33 cellular contexts compared by ENCODE assay signal in the genomic region with DNA sequence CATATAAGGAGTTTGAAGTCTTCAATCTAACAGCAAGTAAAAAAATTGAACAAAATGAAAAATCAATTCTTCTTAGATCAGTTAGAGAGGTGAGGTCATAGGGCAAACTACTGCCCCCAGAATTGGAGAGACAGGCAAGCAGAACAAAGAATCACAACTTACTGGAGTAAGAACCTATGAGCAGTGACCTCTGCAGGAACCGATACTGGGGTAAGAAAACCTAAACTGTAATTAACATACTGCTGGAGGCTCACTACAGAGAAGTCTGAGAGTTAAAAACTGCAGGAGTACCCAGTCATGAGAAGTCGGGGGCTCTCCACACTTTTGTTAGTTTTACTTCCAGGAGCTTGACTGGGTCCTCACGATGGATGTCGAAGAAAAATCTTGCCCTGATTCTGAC. TPM values are rescaled to one million over a fixed set of nuclear protein-coding genes. Genes with fewer than 3 reads are reported as not detected.
DNase-seq lines count a peak whose midpoint lies in the region; ATAC-seq, FAIRE-seq and TF ChIP-seq lines count a peak whose summit lies in the region.
"Had no signal": no experiment of that assay in that cellular context is flagged by ENCODE, and none has a peak within 500 bp of the region (broad histone marks: within the 10 kb centered on the region; RNA-seq: fewer than 3 reads in every experiment).

No MANE protein-coding gene starts in this region.

- H3K4me1 ChIP-seq in GM12878 (ENCODE audit: control insufficient read depth, insufficient read depth, low read length) (no peaks in the 10 kb centered on the region), stomach (no peaks in the 10 kb centered on the region), kidney (ENCODE audit: control insufficient read depth in 1 of 2, insufficient read depth in 1 of 2, low read depth in 1 of 2, low read length in 2 of 2) (no peaks in the 10 kb centered on the region)
- H3K4me1 ChIP-seq: tibial nerve had no signal

- H3K4me1 Mint-ChIP-seq in natural killer cell treated with Interleukin-12 subunit alpha and Interleukin-12 subunit beta and Interleukin-15 and Interleukin-18, amount 100 ng/mL, for 72 hours (ENCODE audit: low read depth in 2 of 2) = no peaks in the 10 kb centered on the region
- H3K4me1 Mint-ChIP-seq: CD4-positive, CD25-positive, alpha-beta regulatory T cell; naive thymus-derived CD4-positive, alpha-beta T cell had no signal

- DNase-seq in GM12878 (ENCODE audit: low read depth, low spot score) = no peak
- no peak for DNase-seq in stomach
- no peak for DNase-seq in natural killer cell treated with Interleukin-12 subunit alpha and Interleukin-12 subunit beta and Interleukin-15 and Interleukin-18, amount 100 ng/mL, for 72 hours (ENCODE audit: low spot score)
- no peak for DNase-seq in kidney
- DNase-seq in DMS79 (lab: John Stamatoyannopoulos, UW) = no peak
- DNase-seq: activated CD4-positive, alpha-beta T cell treated with anti-CD3 and anti-CD28 coated beads, Interleukin-2, amount 50 U/mL, for 1 hour; activated CD8-positive, alpha-beta memory T cell treated with anti-CD3 and anti-CD28 coated beads, Interleukin-2, amount 50 U/mL, for 4 hours; activated effector memory CD4-positive, alpha-beta T cell treated with Interleukin-2 at 50 U/mL for 16 hours; CD4-positive, CD25-positive, alpha-beta regulatory T cell; cerebellar nuclear complex; DMS 273 treated with DMSO at 0.1 percent for 48 hours; foreskin fibroblast; heart right ventricle; KG1; naive thymus-derived CD4-positive, alpha-beta T cell; NCI-H524 treated with DMSO at 0.1 percent for 48 hours; ovary; right cardiac atrium; stimulated activated CD4-positive, alpha-beta T cell treated with anti-CD3 and anti-CD28 coated beads, Interleukin-12 subunit alpha, Interleukin-12 subunit beta, amount 100 ng/mL, for 4 hours; stimulated activated CD4-positive, alpha-beta T cell treated with anti-CD3 and anti-CD28 coated beads, Interleukin-4, amount 100 ng/mL, for 4 hours; WERI-Rb-1 had no signal

- intact Hi-C loops in GM12878 (cut with micrococcal nuclease; ENCODE audit: unreplicated experiment) (no loop called here), stomach (cut with DNase I; ENCODE audit: low total_unique reads) (no loop called here), kidney (cut with DNase I) (no loop called here)

- ATAC-seq in GM19372 (IDR thresholded peaks at IDR 0.05; ENCODE audit: low read depth, unreplicated experiment) (peak; percentile 94), GM21737 (IDR thresholded peaks at IDR 0.05; ENCODE audit: unreplicated experiment) (peak; percentile 51), HG03066 (IDR thresholded peaks at IDR 0.05; ENCODE audit: low read depth, unreplicated experiment) (peak; percentile 81), GM12878 (peak; percentile 65)
- ATAC-seq in natural killer cell treated with Interleukin-12 subunit alpha and Interleukin-12 subunit beta and Interleukin-15 and Interleukin-18, amount 100 ng/mL, for 72 hours = no peak
- ATAC-seq: heart right ventricle; naive thymus-derived CD4-positive, alpha-beta T cell; right cardiac atrium had no signal

- H3K9me3 Mint-ChIP-seq in natural killer cell treated with Interleukin-12 subunit alpha and Interleukin-12 subunit beta and Interleukin-15 and Interleukin-18, amount 100 ng/mL, for 72 hours = no peaks in the 10 kb centered on the region
- H3K9me3 Mint-ChIP-seq: naive thymus-derived CD4-positive, alpha-beta T cell; stimulated activated naive CD8-positive, alpha-beta T cell treated with anti-CD3 and anti-CD28 coated beads, Interleukin-15, Interleukin-2, amounts not matched to agents 100 ng/mL and 50 ng/mL, for 24 hours; T-helper 1 cell treated with Interleukin-12 subunit alpha and Interleukin-12 subunit beta and Interleukin-4 antibody, amounts not matched to agents 30 μg/mL and 1 μg/mL, for 36 hours had no signal

- RAD21 ChIA-PET in GM12878 (lab: Charles Lee; ENCODE audit: unreplicated experiment) = no interaction called here

- no peaks in the 10 kb centered on the region for H3K36me3 Mint-ChIP-seq in natural killer cell treated with Interleukin-12 subunit alpha and Interleukin-12 subunit beta and Interleukin-15 and Interleukin-18, amount 100 ng/mL, for 72 hours
- H3K36me3 Mint-ChIP-seq: CD4-positive, CD25-positive, alpha-beta regulatory T cell; naive thymus-derived CD4-positive, alpha-beta T cell had no signal

- 37% methylated on average over 4 of the region's 4 CpGs for WGBS in GM12878 (ENCODE audit: insufficient coverage, insufficient replicate concordance, low lambda C conversion rate, missing lambda C conversion rate)
- 95 to 99% (median 97%) methylated on average over 4 of the region's 4 CpGs for WGBS in stomach, 5 donors

- no peaks in the 10 kb centered on the region for H3K79me2 ChIP-seq in GM12878 (ENCODE audit: control insufficient read depth, insufficient read depth, low read length)

- no peaks in the 10 kb centered on the region for H4K20me1 ChIP-seq in GM12878 (ENCODE audit: control insufficient read depth, insufficient read depth)

- H3K9ac ChIP-seq in GM12878 (ENCODE audit: control insufficient read depth, insufficient read depth, low read length) (no peak overlapping the region), kidney (ENCODE audit: low read length in 2 of 2) (no peak overlapping the region)

- TF ChIP-seq EP300 in GM12878 (IDR thresholded peaks at IDR 0.05; ENCODE audit: borderline replicate concordance in 1 of 2, control insufficient read depth in 1 of 2, low read depth in 2 of 2, low read length in 2 of 2) (no peak), stomach (IDR thresholded peaks at IDR 0.05) (no peak)

- H3K27me3 ChIP-seq in GM12878 (replicated peaks in 1 of 2; ENCODE audit: control insufficient read depth in 2 of 2, insufficient read depth in 2 of 2, low read length in 1 of 2) (no peaks in the 10 kb centered on the region), stomach (no peaks in the 10 kb centered on the region)
- H3K27me3 ChIP-seq: heart right ventricle, ovary, tibial nerve had no signal

- no peak for FAIRE-seq in GM12878 (lab: Jason Lieb, UNC)
- no peak for FAIRE-seq in kidney (lab: Jason Lieb, UNC)
- FAIRE-seq: HTR-8/SVneo had no signal

- BruUV-seq in GM12878 (replicated peaks; lab: Mats Ljungman, UMichigan) = no TSS peak

- TF ChIP-seq POLR2A in GM12878 (IDR thresholded peaks at IDR 0.05; ENCODE audit: low read depth, low read length) (no peak), stomach (IDR thresholded peaks at IDR 0.05) (no peak)

- no peaks in the 10 kb centered on the region for H3K9me3 ChIP-seq in GM12878 (replicated peaks; ENCODE audit: control insufficient read depth, insufficient read depth, low read length)
- no peaks in the 10 kb centered on the region for H3K9me3 ChIP-seq in stomach
- H3K9me3 ChIP-seq in kidney (ENCODE audit: control insufficient read depth in 1 of 2, low read length in 2 of 2) = no peaks in the 10 kb centered on the region
- H3K9me3 ChIP-seq: heart right ventricle, ovary, tibial nerve had no signal

- no peak overlapping the region for H3K4me3 Mint-ChIP-seq in natural killer cell treated with Interleukin-12 subunit alpha and Interleukin-12 subunit beta and Interleukin-15 and Interleukin-18, amount 100 ng/mL, for 72 hours
- H3K4me3 Mint-ChIP-seq: CD4-positive, CD25-positive, alpha-beta regulatory T cell; naive thymus-derived CD4-positive, alpha-beta T cell; stimulated activated naive CD8-positive, alpha-beta T cell treated with anti-CD3 and anti-CD28 coated beads, Interleukin-15, Interleukin-2, amounts not matched to agents 100 ng/mL and 50 ng/mL, for 24 hours; T-helper 1 cell treated with Interleukin-12 subunit alpha and Interleukin-12 subunit beta and Interleukin-4 antibody, amounts not matched to agents 30 μg/mL and 1 μg/mL, for 36 hours had no signal

- H3K36me3 ChIP-seq in GM12878 (ENCODE audit: control insufficient read depth in 2 of 2, insufficient read depth in 2 of 2, low read length in 1 of 2) = no peaks in the 10 kb centered on the region
- H3K36me3 ChIP-seq in stomach = peaks cover 0 to 22% (median 6%) of the 10 kb centered on the region in 4 donors
- H3K36me3 ChIP-seq in kidney (ENCODE audit: control insufficient read depth in 1 of 2, insufficient read depth in 2 of 2, low read length in 2 of 2) = peaks cover 0 to 5% of the 10 kb centered on the region in 2 donors
- H3K36me3 ChIP-seq: ovary, WERI-Rb-1 had no signal

- H3K27ac ChIP-seq in GM12878 (ENCODE audit: control insufficient read depth, insufficient read depth) = no peak overlapping the region
- H3K27ac ChIP-seq in stomach = no peak overlapping the region
- no peak overlapping the region for H3K27ac ChIP-seq in kidney (ENCODE audit: low read depth in 2 of 2, low read length in 2 of 2)
- H3K27ac ChIP-seq: epithelial cell of prostate, heart right ventricle, ovary, tibial nerve, WERI-Rb-1 had no signal

- CTCF ChIA-PET in GM12878 (lab: Yijun Ruan, JAX) = interaction anchor here (0.7 to 2.1 kb wide), 2 partner anchors 42 to 497 kb away, joined by 3 to 6 read pairs; no protein-coding TSS in a partner anchor

- TF ChIP-seq CTCF in GM12878 (IDR thresholded peaks at IDR 0.05 in 2 of 3, conservative IDR thresholded peaks at IDR 0.05 in 1 of 3; ENCODE audit: control insufficient read depth in 2 of 3, extremely low read depth in 1 of 3, insufficient read depth in 1 of 3, low read depth in 3 of 3, low read length in 3 of 3) (no peak), stomach (IDR thresholded peaks at IDR 0.05) (no peak), kidney (IDR thresholded peaks at IDR 0.05; ENCODE audit: borderline replicate concordance, extremely low read depth, insufficient read depth) (no peak)

- H3K27me3 Mint-ChIP-seq in natural killer cell treated with Interleukin-12 subunit alpha and Interleukin-12 subunit beta and Interleukin-15 and Interleukin-18, amount 100 ng/mL, for 72 hours = peaks cover 6 to 16% of the 10 kb centered on the region in 2 donors

- H2AFZ ChIP-seq in GM12878 (ENCODE audit: control insufficient read depth, low read depth, low read length) = no peak overlapping the region

- SMC1A ChIA-PET in GM12878 (lab: Charles Lee; ENCODE audit: uncharacterized antibody, unreplicated experiment) = no interaction called here

- POLR2A ChIA-PET in GM12878 (lab: Charles Lee) = no interaction called here

- H3K4me2 ChIP-seq in GM12878 (ENCODE audit: control insufficient read depth, insufficient read depth) = no peak overlapping the region

- in situ Hi-C loops in GM12878 (cut with MboI) = no loop called here

- TF ChIP-seq RAD21 in GM12878 (IDR thresholded peaks at IDR 0.05; ENCODE audit: insufficient read depth, low read depth, low read length) = no peak

- no peak overlapping the region for H3K27ac Mint-ChIP-seq in natural killer cell treated with Interleukin-12 subunit alpha and Interleukin-12 subunit beta and Interleukin-15 and Interleukin-18, amount 100 ng/mL, for 72 hours
- H3K27ac Mint-ChIP-seq: CD4-positive, CD25-positive, alpha-beta regulatory T cell; naive thymus-derived CD4-positive, alpha-beta T cell; stimulated activated naive CD8-positive, alpha-beta T cell treated with anti-CD3 and anti-CD28 coated beads, Interleukin-15, Interleukin-2, amounts not matched to agents 100 ng/mL and 50 ng/mL, for 24 hours; T-helper 1 cell treated with Interleukin-12 subunit alpha and Interleukin-12 subunit beta and Interleukin-4 antibody, amounts not matched to agents 30 μg/mL and 1 μg/mL, for 36 hours had no signal

- H3K4me3 ChIP-seq in GM12878 = no peak overlapping the region
- no peak overlapping the region for H3K4me3 ChIP-seq in stomach
- no peak overlapping the region for H3K4me3 ChIP-seq in kidney (ENCODE audit: low read length in 2 of 2)
- H3K4me3 ChIP-seq: heart right ventricle, ovary, tibial nerve had no signal

RNA-seq across cellular contexts. Expression of a gene that starts 16.0 kb away (rescaled TPM):
- not detected in 2 replicates for total RNA-seq in GM12878 (2013; cell fraction: nucleolus; rRNA removed)
- not detected in 2 replicates for total RNA-seq in GM12878 (2014; rRNA removed)
- total RNA-seq in GM12878 (2014; rRNA removed; fragmentation: Illumina TruSeq; extraction: Trizol) = not detected in 2 replicates
- total RNA-seq in GM12878 (2021) = not detected in 2 replicates
- polyA plus RNA-seq in GM12878 (2011; ENCODE audit: low read depth) = not detected
- polyA plus RNA-seq in GM12878 (2011; rRNA removed) = not detected in 2 replicates
- not detected in 2 replicates for polyA plus RNA-seq in GM12878 (2011; cell fraction: cytosol; rRNA removed)
- not detected in 2 replicates for polyA plus RNA-seq in GM12878 (2011; cell fraction: nucleus; rRNA removed)
- polyA plus RNA-seq in GM12878 (2012) = not detected in 2 replicates
- not detected in 2 replicates for polyA plus RNA-seq in GM12878 (2014; fragmentation: Illumina TruSeq; extraction: Trizol)
- polyA plus RNA-seq in GM12878 (2014; fragmentation: Nextera tagmentation; extraction: Ambion mirVana) = not detected
- not detected in 2 replicates for polyA plus RNA-seq in GM12878 (2014; rRNA removed)
- polyA plus RNA-seq in GM12878 (2016; fragmentation: Nextera tagmentation; extraction: Ambion mirVana) = not detected
- not detected in 2 replicates for polyA minus RNA-seq in GM12878 (2011; rRNA and poly(A)+ RNA removed)
- polyA minus RNA-seq in GM12878 (2011; cell fraction: cytosol; rRNA and poly(A)+ RNA removed) = not detected in 2 replicates
- polyA minus RNA-seq in GM12878 (2011; cell fraction: nucleus; rRNA and poly(A)+ RNA removed) = not detected in 2 replicates
- total RNA-seq in stomach = not detected
- polyA plus RNA-seq in stomach = under 1 TPM in 1 of 3 donors, not detected in 2; 0.30 TPM
- total RNA-seq in natural killer cell treated with Interleukin-12 subunit alpha and Interleukin-12 subunit beta and Interleukin-15 and Interleukin-18, amount 100 ng/mL, for 72 hours = not detected
- not detected for total RNA-seq in kidney
- polyA plus RNA-seq in kidney (ENCODE audit: insufficient read depth, low read depth, low replicate concordance) = 0.39 TPM
- total RNA-seq: CD4-positive, CD25-positive, alpha-beta regulatory T cell; G401; H4; heart right ventricle; naive thymus-derived CD4-positive, alpha-beta T cell; right cardiac atrium; RPMI7951; SK-MEL-5; tibial nerve had no signal
- polyA plus RNA-seq: CD4-positive, CD25-positive, alpha-beta regulatory T cell; heart right ventricle; naive thymus-derived CD4-positive, alpha-beta T cell had no signal

RNA-seq across cellular contexts. Expression of a gene that starts 18.2 kb away (rescaled TPM):
- total RNA-seq in GM12878 (2013; cell fraction: nucleolus; rRNA removed) = not detected in 2 replicates
- not detected in 2 replicates for total RNA-seq in GM12878 (2014; rRNA removed)
- total RNA-seq in GM12878 (2014; rRNA removed; fragmentation: Illumina TruSeq; extraction: Trizol) = not detected in 2 replicates
- not detected in 2 replicates for total RNA-seq in GM12878 (2021)
- polyA plus RNA-seq in GM12878 (2011; ENCODE audit: low read depth) = not detected
- polyA plus RNA-seq in GM12878 (2011; rRNA removed) = not detected in 2 replicates
- not detected in 2 replicates for polyA plus RNA-seq in GM12878 (2011; cell fraction: cytosol; rRNA removed)
- not detected in 2 replicates for polyA plus RNA-seq in GM12878 (2011; cell fraction: nucleus; rRNA removed)
- not detected in 2 replicates for polyA plus RNA-seq in GM12878 (2012)
- polyA plus RNA-seq in GM12878 (2014; fragmentation: Illumina TruSeq; extraction: Trizol) = not detected in 2 replicates
- not detected for polyA plus RNA-seq in GM12878 (2014; fragmentation: Nextera tagmentation; extraction: Ambion mirVana)
- polyA plus RNA-seq in GM12878 (2014; rRNA removed) = not detected in 2 replicates
- not detected for polyA plus RNA-seq in GM12878 (2016; fragmentation: Nextera tagmentation; extraction: Ambion mirVana)
- polyA minus RNA-seq in GM12878 (2011; rRNA and poly(A)+ RNA removed) = not detected in 2 replicates
- not detected in 2 replicates for polyA minus RNA-seq in GM12878 (2011; cell fraction: cytosol; rRNA and poly(A)+ RNA removed)
- not detected in 2 replicates for polyA minus RNA-seq in GM12878 (2011; cell fraction: nucleus; rRNA and poly(A)+ RNA removed)
- total RNA-seq in stomach = not detected
- under 1 TPM in 1 of 3 donors, not detected in 2; 0.25 TPM for polyA plus RNA-seq in stomach
- not detected for total RNA-seq in natural killer cell treated with Interleukin-12 subunit alpha and Interleukin-12 subunit beta and Interleukin-15 and Interleukin-18, amount 100 ng/mL, for 72 hours
- not detected for total RNA-seq in kidney
- not detected for polyA plus RNA-seq in kidney (ENCODE audit: insufficient read depth, low read depth, low replicate concordance)
- total RNA-seq: CD4-positive, CD25-positive, alpha-beta regulatory T cell; G401; H4; heart right ventricle; naive thymus-derived CD4-positive, alpha-beta T cell; ovary; right cardiac atrium; RPMI7951; SK-MEL-5; tibial nerve had no signal
- polyA plus RNA-seq: CD4-positive, CD25-positive, alpha-beta regulatory T cell; heart right ventricle; naive thymus-derived CD4-positive, alpha-beta T cell; ovary; right cardiac atrium had no signal

Comparison
In these comparisons a context has a peak if more than half of its experiments do, and no peak if none do; other contexts are left out.
1. ATAC-seq: peak in GM19372 (single experiment), GM21737 (single experiment), HG03066 (single experiment) and GM12878 (single experiment); none in natural killer cell treated with Interleukin-12 subunit alpha and Interleukin-12 subunit beta and Interleukin-15 and Interleukin-18, amount 100 ng/mL, for 72 hours (0 of 2).